In the genomic region with DNA sequence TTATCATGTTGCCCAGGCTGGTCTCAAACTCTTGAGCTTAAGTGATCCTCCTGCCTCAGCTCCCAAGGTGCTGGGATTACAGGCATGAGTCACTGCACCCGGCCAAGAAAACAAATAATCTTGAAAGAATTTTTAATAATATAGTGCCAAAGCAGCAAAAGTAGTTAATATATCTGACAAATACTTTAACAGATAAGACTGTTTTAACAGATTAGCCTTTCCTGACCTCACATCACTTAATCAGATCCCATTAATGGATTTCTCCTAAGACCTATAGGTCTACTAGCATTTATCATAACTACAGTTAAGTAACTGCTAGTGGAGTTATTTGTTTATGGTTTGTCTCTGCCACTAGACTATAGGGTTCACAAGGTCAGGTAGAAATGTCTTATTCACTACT, we compare ENCODE assay signal across 25 cellular contexts.
DNase-seq lines count a peak whose midpoint lies in the region; ATAC-seq and TF ChIP-seq lines count a peak whose summit lies in the region.
"Had no signal": no experiment of that assay in that cellular context is flagged by ENCODE, and none has a peak within 500 bp of the region (broad histone marks: within the 10 kb centered on the region; RNA-seq: fewer than 3 reads in every experiment).

No MANE protein-coding gene starts in this region.

- no peak for TF ChIP-seq POLR2A in uterus (IDR thresholded peaks at IDR 0.05)

- DNase-seq in EH (ENCODE audit: low read depth) (peak; percentile 48), NCI-H82 (lab: John Stamatoyannopoulos, UW) (peak; percentile 77), cardiac fibroblast (ENCODE audit: low read depth in 2 of 2) (peak; percentile 13 to 65), left lung (no peak), NCI-H748 (lab: John Stamatoyannopoulos, UW; ENCODE audit: unreplicated experiment) (no peak), LoVo (ENCODE audit: low spot score) (no peak), uterus (no peak)
- DNase-seq: activated CD4-positive, alpha-beta memory T cell treated with anti-CD3 and anti-CD28 coated beads, Interleukin-2, amount 10 ng/mL, durations not matched to agents 7 days and 5 days; activated gamma-delta T cell; activated T-cell treated with anti-CD3 and anti-CD28 coated beads for 4 hours; CD8-positive, alpha-beta memory T cell; kidney; MM.1S; NCI-H1436; NCI-H526; stimulated activated CD4-positive, alpha-beta T cell treated with anti-CD3 and anti-CD28 coated beads, Interleukin-2, amount 100 ng/mL, for 24 hours had no signal

- peak; percentile 67 for ATAC-seq in left lung
- no peak for ATAC-seq in GM19023 (IDR thresholded peaks at IDR 0.05; ENCODE audit: unreplicated experiment)
- ATAC-seq: activated CD4-positive, CD25-positive, alpha-beta regulatory T cell treated with anti-CD3 and anti-CD28 coated beads, Interleukin-2, amount 50 U/mL, for 24 hours; gastroesophageal sphincter; GM12878; GM23338; HepG2; stimulated activated memory B cell treated with anti-CD40 and anti-IgM and Interleukin-4, amounts not matched to agents 10 μg/mL and 1 μg/mL and 100 μg/mL, for 72 hours had no signal

- H3K9me3 ChIP-seq in left lung (no peaks in the 10 kb centered on the region), uterus (no peaks in the 10 kb centered on the region)
- H3K9me3 ChIP-seq: gastroesophageal sphincter, prostate gland, suprapubic skin had no signal

- TF ChIP-seq CTCF in cardiac fibroblast (IDR thresholded peaks at IDR 0.05; ENCODE audit: low read depth, low read length) (no peak), left lung (IDR thresholded peaks at IDR 0.05) (no peak), uterus (IDR thresholded peaks at IDR 0.05) (no peak)

- intact Hi-C loops in left lung (cut with DNase I) (no loop called here), uterus (cut with DNase I; ENCODE audit: low total_unique reads) (no loop called here)

- no peaks in the 10 kb centered on the region for H3K4me1 ChIP-seq in left lung
- H3K4me1 ChIP-seq in uterus, result no peaks in the 10 kb centered on the region
- H3K4me1 ChIP-seq: gastroesophageal sphincter, prostate gland, suprapubic skin had no signal

- H3K27me3 ChIP-seq in left lung (no peaks in the 10 kb centered on the region), uterus (no peaks in the 10 kb centered on the region)
- H3K27me3 ChIP-seq: gastroesophageal sphincter, suprapubic skin had no signal

- H3K4me3 ChIP-seq in cardiac fibroblast (replicated peaks in 1 of 2; ENCODE audit: low read depth in 2 of 2, low read length in 2 of 2) (no peak overlapping the region), left lung (no peak overlapping the region), uterus (no peak overlapping the region)
- H3K4me3 ChIP-seq: gastroesophageal sphincter, GM12878, GM23338, prostate gland, suprapubic skin had no signal

- H3K36me3 ChIP-seq in left lung (peaks cover 0 to 85% of the 10 kb centered on the region in 2 donors), uterus (no peaks in the 10 kb centered on the region)
- H3K36me3 ChIP-seq: prostate gland had no signal

- H3K27ac ChIP-seq in left lung (peak overlapping the region in 1 of 2 donors; percentile 37), uterus (no peak overlapping the region)
- H3K27ac ChIP-seq: gastroesophageal sphincter, prostate gland, suprapubic skin had no signal

Comparison
In these comparisons a context has a peak if more than half of its experiments do, and no peak if none do; other contexts are left out.
1. DNase-seq: peak in EH (single experiment), NCI-H82 (single experiment) and cardiac fibroblast (2 of 2); none in left lung (0 of 2), NCI-H748 (single experiment), LoVo (single experiment) and uterus (0 of 2).